ENCODE assay signal across 8 cellular contexts in the genomic region with DNA sequence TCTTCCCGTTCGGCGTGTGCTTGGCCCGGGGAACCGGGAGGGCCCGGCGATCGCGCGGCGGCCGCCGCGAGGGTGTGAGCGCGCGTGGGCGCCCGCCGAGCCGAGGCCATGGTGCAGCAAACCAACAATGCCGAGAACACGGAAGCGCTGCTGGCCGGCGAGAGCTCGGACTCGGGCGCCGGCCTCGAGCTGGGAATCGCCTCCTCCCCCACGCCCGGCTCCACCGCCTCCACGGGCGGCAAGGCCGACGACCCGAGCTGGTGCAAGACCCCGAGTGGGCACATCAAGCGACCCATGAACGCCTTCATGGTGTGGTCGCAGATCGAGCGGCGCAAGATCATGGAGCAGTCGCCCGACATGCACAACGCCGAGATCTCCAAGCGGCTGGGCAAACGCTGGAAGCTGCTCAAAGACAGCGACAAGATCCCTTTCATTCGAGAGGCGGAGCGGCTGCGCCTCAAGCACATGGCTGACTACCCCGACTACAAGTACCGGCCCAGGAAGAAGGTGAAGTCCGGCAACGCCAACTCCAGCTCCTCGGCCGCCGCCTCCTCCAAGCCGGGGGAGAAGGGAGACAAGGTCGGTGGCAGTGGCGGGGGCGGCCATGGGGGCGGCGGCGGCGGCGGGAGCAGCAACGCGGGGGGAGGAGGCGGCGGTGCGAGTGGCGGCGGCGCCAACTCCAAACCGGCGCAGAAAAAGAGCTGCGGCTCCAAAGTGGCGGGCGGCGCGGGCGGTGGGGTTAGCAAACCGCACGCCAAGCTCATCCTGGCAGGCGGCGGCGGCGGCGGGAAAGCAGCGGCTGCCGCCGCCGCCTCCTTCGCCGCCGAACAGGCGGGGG. TPM values are rescaled to one million over a fixed set of nuclear protein-coding genes. Genes with fewer than 3 reads are reported as not detected.
DNase-seq lines count a peak whose midpoint lies in the region; ATAC-seq and TF ChIP-seq lines count a peak whose summit lies in the region.

No MANE protein-coding gene starts in this region.

- peaks cover 23% of the 10 kb centered on the region for H3K4me1 ChIP-seq in OCI-LY1 (ENCODE audit: insufficient read depth, low read length, severe bottlenecking)

- no peaks in the 10 kb centered on the region for H4K20me1 ChIP-seq in OCI-LY1 (ENCODE audit: insufficient read depth, low read length)

- no peak overlapping the region for H3K4me3 Mint-ChIP-seq in activated CD4-positive, alpha-beta T cell treated with anti-CD3 and anti-CD28 coated beads for 36 hours

- DNase-seq in activated CD4-positive, alpha-beta T cell treated with anti-CD3 and anti-CD28 coated beads for 36 hours, result peak; percentile 62
- no peak for DNase-seq in activated CD4-positive, alpha-beta T cell treated with anti-CD3 and anti-CD28 coated beads for 1 hour
- peak in 1 of 2 donors; percentile 44 for DNase-seq in activated naive CD4-positive, alpha-beta T cell treated with anti-CD3 and anti-CD28 coated beads, Interleukin-2, amount 50 U/mL, for 72 hours (ENCODE audit: low spot score in 2 of 2)
- DNase-seq in Right ventricle myocardium inferior (ENCODE audit: missing footprints) (peak; percentile 85), occipital lobe (lab: John Stamatoyannopoulos, UW) (peak; percentile 68), iPS-NIHi7 (ENCODE audit: extremely low spot score) (no peak)

- POLR2A ChIA-PET in activated CD4-positive, alpha-beta T cell treated with anti-CD3 and anti-CD28 coated beads for 36 hours (lab: Charles Lee), result no interaction called here

- peaks cover 2% of the 10 kb centered on the region for H3K36me3 Mint-ChIP-seq in activated CD4-positive, alpha-beta T cell treated with anti-CD3 and anti-CD28 coated beads for 36 hours (ENCODE audit: low read depth)
- H3K36me3 Mint-ChIP-seq in activated naive CD4-positive, alpha-beta T cell treated with anti-CD3 and anti-CD28 coated beads, Interleukin-2, amount 50 U/mL, for 72 hours, result peaks cover 0 to 8% of the 10 kb centered on the region in 2 donors

- H3K9me3 ChIP-seq in OCI-LY1 (ENCODE audit: low read length), result peaks cover 5% of the 10 kb centered on the region; the same call in 1 of the 2 replicates

- peak overlapping the region; percentile 77 for H3K4me3 ChIP-seq in OCI-LY1 (ENCODE audit: low read depth, low read length, poor library complexity, severe bottlenecking)

- no peak for TF ChIP-seq CTCF in OCI-LY1 (IDR thresholded peaks at IDR 0.05; ENCODE audit: low read length)

- peak overlapping the region; percentile 77 for H3K27ac Mint-ChIP-seq in activated CD4-positive, alpha-beta T cell treated with anti-CD3 and anti-CD28 coated beads for 36 hours
- peak overlapping the region in 1 of 2 donors; percentile 55 for H3K27ac Mint-ChIP-seq in activated naive CD4-positive, alpha-beta T cell treated with anti-CD3 and anti-CD28 coated beads, Interleukin-2, amount 50 U/mL, for 72 hours

- H3K36me3 ChIP-seq in OCI-LY1 (ENCODE audit: insufficient read depth, low read length), result peaks cover 34% of the 10 kb centered on the region

- intact Hi-C loops in activated CD4-positive, alpha-beta T cell treated with anti-CD3 and anti-CD28 coated beads for 36 hours (cut with DNase I, micrococcal nuclease), result loop anchor here (5.0 to 10.0 kb wide), 5 partner anchors 327 to 1382 kb away; partner anchors contain the start of gene MBOAT1 (in 1 of the 2)
- intact Hi-C loops in Right ventricle myocardium inferior (cut with DNase I), result loop anchor here (2.0 to 10.0 kb wide), 9 partner anchors 150 to 1850 kb away; no protein-coding TSS in a partner anchor

- H3K9ac ChIP-seq in OCI-LY1 (ENCODE audit: low read length), result peak overlapping the region; percentile 73

- H3K27me3 Mint-ChIP-seq in activated CD4-positive, alpha-beta T cell treated with anti-CD3 and anti-CD28 coated beads for 36 hours, result peaks cover 47% of the 10 kb centered on the region

- 0 out of 2 replicates have a peak, but pooled peaks cover 5% of the 10 kb centered on the region for H3F3A ChIP-seq in OCI-LY1 (ENCODE audit: insufficient read depth, low read length)

- CTCF ChIA-PET in activated CD4-positive, alpha-beta T cell treated with anti-CD3 and anti-CD28 coated beads for 36 hours (lab: Charles Lee), result interaction anchor here (0.6 to 1.8 kb wide), 6 partner anchors 25 to 1030 kb away, joined by 3 to 15 read pairs (median 3); no protein-coding TSS in a partner anchor

- no peaks in the 10 kb centered on the region for H3K9me2 ChIP-seq in OCI-LY1 (ENCODE audit: low read depth, low read length)

- H3K4me2 ChIP-seq in OCI-LY1 (ENCODE audit: low read length), result peak overlapping the region; percentile 71

- H3K27me3 ChIP-seq in OCI-LY1 (ENCODE audit: insufficient read depth, low read length), result no peaks in the 10 kb centered on the region

- H3K27ac ChIP-seq in OCI-LY1 (ENCODE audit: low read depth, low read length, poor library complexity, severe bottlenecking), result peak overlapping the region; percentile 60

- no peaks in the 10 kb centered on the region for H3K79me2 ChIP-seq in OCI-LY1 (ENCODE audit: insufficient read depth, low read length)

- H3K9me3 Mint-ChIP-seq in activated CD4-positive, alpha-beta T cell treated with anti-CD3 and anti-CD28 coated beads for 36 hours (ENCODE audit: low read depth), result no peaks in the 10 kb centered on the region
- H3K9me3 Mint-ChIP-seq in activated naive CD4-positive, alpha-beta T cell treated with anti-CD3 and anti-CD28 coated beads, Interleukin-2, amount 50 U/mL, for 72 hours, result no peaks in the 10 kb centered on the region

- 0 out of 2 replicates have a peak overlapping the region, but pooled peaks have one; percentile 10 for H2AFZ ChIP-seq in OCI-LY1 (ENCODE audit: low read length)

- peaks cover 23% of the 10 kb centered on the region for H3K4me1 Mint-ChIP-seq in activated CD4-positive, alpha-beta T cell treated with anti-CD3 and anti-CD28 coated beads for 36 hours

- peak; percentile 7 for ATAC-seq in activated CD4-positive, alpha-beta T cell treated with anti-CD3 and anti-CD28 coated beads for 36 hours
- ATAC-seq in HG02852 (IDR thresholded peaks at IDR 0.05; ENCODE audit: unreplicated experiment), result peak; percentile 21
- peak; percentile 28 to 35 for ATAC-seq in activated naive CD4-positive, alpha-beta T cell treated with anti-CD3 and anti-CD28 coated beads, Interleukin-2, amount 50 U/mL, for 72 hours
- peak; percentile 54 for ATAC-seq in Right ventricle myocardium inferior

RNA-seq across cellular contexts. Expression of gene SOX4, which starts 1.1 kb away (rescaled TPM):
- total RNA-seq in activated CD4-positive, alpha-beta T cell treated with anti-CD3 and anti-CD28 coated beads for 36 hours, result 1 to 10 TPM; 2.3 to 2.5 TPM
- 1 to 10 TPM in 1 of 2 donors, under 1 TPM in 1; 0.89 to 4.2 TPM for total RNA-seq in activated naive CD4-positive, alpha-beta T cell treated with anti-CD3 and anti-CD28 coated beads, Interleukin-2, amount 50 U/mL, for 72 hours
- total RNA-seq in Right ventricle myocardium inferior (7.8 TPM), occipital lobe (370 TPM)

Comparison
In these comparisons a context has a peak if more than half of its experiments do, and no peak if none do; other contexts are left out.
1. DNase-seq: peak in activated CD4-positive, alpha-beta T cell treated with anti-CD3 and anti-CD28 coated beads for 36 hours (single experiment), Right ventricle myocardium inferior (single experiment) and occipital lobe (single experiment); none in activated CD4-positive, alpha-beta T cell treated with anti-CD3 and anti-CD28 coated beads for 1 hour (single experiment) and iPS-NIHi7 (single experiment).
2. RNA of gene SOX4, which starts 1.1 kb away (total RNA-seq): 370 TPM in occipital lobe (single experiment); 7.8 TPM in Right ventricle myocardium inferior (single experiment), 0.89 to 4.2 TPM in activated naive CD4-positive, alpha-beta T cell treated with anti-CD3 and anti-CD28 coated beads, Interleukin-2, amount 50 U/mL, for 72 hours and 2.3 to 2.5 TPM in activated CD4-positive, alpha-beta T cell treated with anti-CD3 and anti-CD28 coated beads for 36 hours; every median in the first group is over 10 times any median in the second.
3. Peak in every context shown above with its lines, with median percentiles within 50 percentile points of each other: ATAC-seq.